Comparison of ENCODE assay signal across 7 cellular contexts in genomic region chr3:38136272-38136806, GRCh38. TPM values are rescaled to one million over a fixed set of nuclear protein-coding genes. Genes with fewer than 3 reads are reported as not detected.
DNase-seq lines count a peak whose midpoint lies in the region; ATAC-seq, FAIRE-seq and TF ChIP-seq lines count a peak whose summit lies in the region.

No MANE protein-coding gene starts in this region.

- H3F3A ChIP-seq in OCI-LY1 (ENCODE audit: insufficient read depth, low read length) = no peaks in the 10 kb centered on the region

- H3K9me2 ChIP-seq in OCI-LY1 (ENCODE audit: low read depth, low read length) = no peaks in the 10 kb centered on the region

- H3K79me2 ChIP-seq in OCI-LY1 (ENCODE audit: insufficient read depth, low read length) = no peaks in the 10 kb centered on the region

- H3K36me3 ChIP-seq in OCI-LY1 (ENCODE audit: insufficient read depth, low read length) = peaks cover 36% of the 10 kb centered on the region
- peaks cover 0 to 28% of the 10 kb centered on the region in 2 donors for H3K36me3 ChIP-seq in vagina

- FAIRE-seq in HTR-8/SVneo (lab: Jason Lieb, UNC) = no peak

- H3K27me3 ChIP-seq in OCI-LY1 (ENCODE audit: insufficient read depth, low read length) (no peaks in the 10 kb centered on the region), vagina (no peaks in the 10 kb centered on the region)

- H3K4me3 ChIP-seq in OCI-LY1 (ENCODE audit: low read depth, low read length, poor library complexity, severe bottlenecking) (peak overlapping the region; percentile 94), vagina (peak overlapping the region; percentile 80 to 85)

- peak; percentile 19 for ATAC-seq in GM18511 (IDR thresholded peaks at IDR 0.05; ENCODE audit: unreplicated experiment)
- no peak for ATAC-seq in GM21360 (IDR thresholded peaks at IDR 0.05; ENCODE audit: unreplicated experiment)

- DNase-seq in chondrocyte (ENCODE audit: low spot score) (no peak), mesenteric fat pad (ENCODE audit: low spot score) (peak; percentile 90), vagina (ENCODE audit: extremely low spot score in 2 of 2) (no peak), HTR-8/SVneo (ENCODE audit: insufficient read length, low spot score) (no peak)

- peak overlapping the region; percentile 21 for H3K27ac ChIP-seq in OCI-LY1 (ENCODE audit: low read depth, low read length, poor library complexity, severe bottlenecking)
- peak overlapping the region; percentile 63 for H3K27ac ChIP-seq in vagina

- H3K4me2 ChIP-seq in OCI-LY1 (ENCODE audit: low read length) = peak overlapping the region; percentile 82

- H3K36me3 Mint-ChIP-seq in chondrocyte (ENCODE audit: low read depth) = peaks cover 13% of the 10 kb centered on the region

- TF ChIP-seq CTCF in OCI-LY1 (IDR thresholded peaks at IDR 0.05; ENCODE audit: low read length) (no peak), chondrocyte (IDR thresholded peaks at IDR 0.05) (no peak), vagina (IDR thresholded peaks at IDR 0.05) (no peak)

- peak overlapping the region; percentile 96 for H3K4me3 Mint-ChIP-seq in chondrocyte (ENCODE audit: unreplicated experiment)

- H3K4me1 Mint-ChIP-seq in chondrocyte (ENCODE audit: low read depth) = peaks cover 40% of the 10 kb centered on the region

- peak overlapping the region; percentile 83 for H3K9ac ChIP-seq in OCI-LY1 (ENCODE audit: low read length)

- H4K20me1 ChIP-seq in OCI-LY1 (ENCODE audit: insufficient read depth, low read length) = no peaks in the 10 kb centered on the region

- H3K4me1 ChIP-seq in OCI-LY1 (ENCODE audit: insufficient read depth, low read length, severe bottlenecking) = peaks cover 32% of the 10 kb centered on the region
- H3K4me1 ChIP-seq in vagina = peaks cover 61% of the 10 kb centered on the region

- no peaks in the 10 kb centered on the region for H3K9me3 ChIP-seq in OCI-LY1 (ENCODE audit: low read length)
- H3K9me3 ChIP-seq in vagina = no peaks in the 10 kb centered on the region

- no peak for TF ChIP-seq POLR2A in vagina (IDR thresholded peaks at IDR 0.05)

- intact Hi-C loops in vagina (cut with DNase I) = loop anchor here (10.0 kb wide), 2 partner anchors 208 to 318 kb away; partner anchors contain the start of genes ACVR2B and XYLB

- no peak overlapping the region for H2AFZ ChIP-seq in OCI-LY1 (ENCODE audit: low read length)

- no peaks in the 10 kb centered on the region for H3K27me3 Mint-ChIP-seq in chondrocyte (ENCODE audit: low read depth)

- H3K27ac Mint-ChIP-seq in chondrocyte (ENCODE audit: unreplicated experiment) = peak overlapping the region; percentile 78

- H3K9me3 Mint-ChIP-seq in chondrocyte (ENCODE audit: low read depth) = no peaks in the 10 kb centered on the region

RNA-seq across cellular contexts. Expression of gene ACAA1, which starts 0.6 kb away (rescaled TPM):
- total RNA-seq in chondrocyte (47.5 to 55.2 TPM (median 48.6 TPM) in 3 replicates), mesenteric fat pad (67.6 TPM), vagina (53.0 TPM)

RNA-seq across cellular contexts. Expression of gene MYD88, which starts 2.1 kb away (rescaled TPM):
- total RNA-seq in chondrocyte = 9.3 to 23.7 TPM (median 22.4 TPM) in 3 replicates
- 40.0 TPM for total RNA-seq in mesenteric fat pad
- total RNA-seq in vagina = 45.9 TPM

RNA-seq across cellular contexts. Expression of gene OXSR1, which starts 29.0 kb away (rescaled TPM):
- 66.5 to 76.0 TPM (median 72.0 TPM) in 3 replicates for total RNA-seq in chondrocyte
- total RNA-seq in mesenteric fat pad = 51.8 TPM
- total RNA-seq in vagina = 22.8 TPM
